13 cellular contexts compared by ENCODE assay signal in genomic region chr2:216710531-216711282, GRCh38. TPM values are rescaled to one million over a fixed set of nuclear protein-coding genes. Genes with fewer than 3 reads are reported as not detected.
DNase-seq lines count a peak whose midpoint lies in the region; ATAC-seq, FAIRE-seq and TF ChIP-seq lines count a peak whose summit lies in the region.
"Had no signal": no experiment of that assay in that cellular context is flagged by ENCODE, and none has a peak within 500 bp of the region (broad histone marks: within the 10 kb centered on the region; RNA-seq: fewer than 3 reads in every experiment).

No MANE protein-coding gene starts in this region.

- BruUV-seq in HepG2 (replicated peaks; lab: Mats Ljungman, UMichigan) = no TSS peak

- H3K9ac ChIP-seq in liver (ENCODE audit: low read depth in 1 of 2, low read length in 2 of 2) (no peak overlapping the region), HepG2 (ENCODE audit: insufficient read depth, low read depth, low read length) (no peak overlapping the region)

- no peaks in the 10 kb centered on the region for H3K79me2 ChIP-seq in HepG2 (ENCODE audit: insufficient read depth, low read length)
- no peaks in the 10 kb centered on the region for H3K79me2 ChIP-seq in osteoblast (ENCODE audit: insufficient read depth, low read length)

- H3K4me2 ChIP-seq in HepG2 (ENCODE audit: low read depth, low read length) = no peak overlapping the region
- H3K4me2 ChIP-seq in osteoblast (ENCODE audit: insufficient read depth, low read length) = no peak overlapping the region

- peak overlapping the region in 1 of 2 donors; percentile 31 for H3K27ac ChIP-seq in liver (ENCODE audit: low read depth in 1 of 2, low read length in 2 of 2)
- H3K27ac ChIP-seq in HepG2 (ENCODE audit: extremely low read length, insufficient read depth, low read length) = no peak overlapping the region
- no peak overlapping the region for H3K27ac ChIP-seq in osteoblast (ENCODE audit: low read depth, low read length)
- no peak overlapping the region for H3K27ac ChIP-seq in aorta (ENCODE audit: low read depth in 1 of 2, low read length in 2 of 2)

- TF ChIP-seq CTCF in liver (IDR thresholded peaks at IDR 0.05; ENCODE audit: low read depth, low read length, missing input control) (no peak), HepG2 (CRISPR knock-in tag; IDR thresholded peaks at IDR 0.05) (no peak), osteoblast (IDR thresholded peaks at IDR 0.05; ENCODE audit: extremely low read depth, low read depth, low read length) (no peak)

- DNase-seq in HepG2 (ENCODE audit: low spot score) (no peak), cardiac septum (ENCODE audit: low spot score) (peak; percentile 66), osteoblast (ENCODE audit: insufficient read length, low spot score, missing footprints) (peak; percentile 80), aorta (peak; percentile 79 to 82), SW 1271 (lab: John Stamatoyannopoulos, UW) (no peak), NCI-H82 treated with DMSO at 0.1 percent for 48 hours (lab: John Stamatoyannopoulos, UW; ENCODE audit: unreplicated experiment) (no peak), RPMI8226 (no peak)
- DNase-seq: activated CD4-positive, CD25-positive, alpha-beta regulatory T cell; DMS53; MV-4-11; SIG-M5 had no signal

- in situ Hi-C loops in HepG2 (cut with HindIII; ENCODE audit: extremely low pct_ligation_motif_present, low pct_unique_long_range_greater_than_20kb) = no loop called here

- POLR2A ChIA-PET in HepG2 (lab: Yijun Ruan, JAX) = no interaction called here

- no peak for TF ChIP-seq RAD21 in liver (IDR thresholded peaks at IDR 0.05)
- no peak for TF ChIP-seq RAD21 in HepG2 (CRISPR knock-in tag; IDR thresholded peaks at IDR 0.05)

- peaks cover 0 to 4% (median 1%) of the 10 kb centered on the region in 4 donors for H3K9me3 ChIP-seq in liver (ENCODE audit: control insufficient read depth in 4 of 4, low read length in 3 of 4)
- H3K9me3 ChIP-seq in HepG2 (ENCODE audit: low read length) = no peaks in the 10 kb centered on the region
- H3K9me3 ChIP-seq in osteoblast (ENCODE audit: low read depth, low read length) = no peaks in the 10 kb centered on the region
- peaks cover 1% of the 10 kb centered on the region for H3K9me3 ChIP-seq in aorta (ENCODE audit: control insufficient read depth, low read length)

- H3K36me3 ChIP-seq in liver (ENCODE audit: control insufficient read depth in 4 of 4, insufficient read depth in 3 of 4, low read depth in 1 of 4, low read length in 3 of 4) (no peaks in the 10 kb centered on the region), HepG2 (replicated peaks in 1 of 2; ENCODE audit: control insufficient read depth in 1 of 2, insufficient read depth in 2 of 2, low read length in 2 of 2) (no peaks in the 10 kb centered on the region), osteoblast (ENCODE audit: insufficient read depth, low read length) (no peaks in the 10 kb centered on the region), aorta (ENCODE audit: control insufficient read depth in 1 of 2, insufficient read depth in 2 of 2, low read length in 1 of 2) (no peaks in the 10 kb centered on the region)

- CTCF ChIA-PET in HepG2 (lab: Yijun Ruan, JAX; ENCODE audit: low intra/inter-chr PET ratio, low total read pairs) = no interaction called here

- no peaks in the 10 kb centered on the region for H3K27me3 ChIP-seq in liver (ENCODE audit: control insufficient read depth in 4 of 4, insufficient read depth in 4 of 4, low read length in 3 of 4)
- peaks cover 2 to 32% of the 10 kb centered on the region in 2 experiments; a peak in 4 of 5 replicates for H3K27me3 ChIP-seq in HepG2 (ENCODE audit: control insufficient read depth in 1 of 2, insufficient read depth in 2 of 2, low read length in 2 of 2)
- H3K27me3 ChIP-seq in osteoblast (ENCODE audit: insufficient read depth, low read length) = peaks cover 32% of the 10 kb centered on the region
- no peaks in the 10 kb centered on the region for H3K27me3 ChIP-seq in aorta (ENCODE audit: control insufficient read depth in 1 of 2, insufficient read depth in 2 of 2, low read length in 1 of 2)

- TF ChIP-seq EP300 in HepG2 (IDR thresholded peaks at IDR 0.05; ENCODE audit: low read depth in 2 of 2, low read length in 2 of 2) (no peak), HepG2 (CRISPR knock-in tag; IDR thresholded peaks at IDR 0.05; ENCODE audit: borderline replicate concordance) (no peak)

- H2AFZ ChIP-seq in HepG2 (ENCODE audit: low read length) = no peak overlapping the region
- H2AFZ ChIP-seq in osteoblast (ENCODE audit: low read length) = no peak overlapping the region

- no peak for FAIRE-seq in HepG2 (lab: Jason Lieb, UNC)

- H3K4me3 ChIP-seq in liver (ENCODE audit: low read depth in 1 of 3, low read length in 3 of 3) (no peak overlapping the region), HepG2 (replicated peaks in 1 of 3; ENCODE audit: insufficient read depth in 1 of 3, low read depth in 2 of 3, low read length in 3 of 3) (no peak overlapping the region), osteoblast (ENCODE audit: insufficient read depth, low read length) (no peak overlapping the region), aorta (ENCODE audit: low read length in 2 of 2) (no peak overlapping the region)

- H4K20me1 ChIP-seq in HepG2 (ENCODE audit: insufficient read depth, low read length) (no peaks in the 10 kb centered on the region), osteoblast (ENCODE audit: insufficient read depth, low read length) (no peaks in the 10 kb centered on the region)

- no peaks in the 10 kb centered on the region for H3K4me1 ChIP-seq in liver (ENCODE audit: control insufficient read depth in 4 of 4, insufficient read depth in 4 of 4, low read length in 3 of 4)
- H3K4me1 ChIP-seq in HepG2 (ENCODE audit: insufficient read depth, low read length) = no peaks in the 10 kb centered on the region
- peaks cover 18% of the 10 kb centered on the region for H3K4me1 ChIP-seq in osteoblast (ENCODE audit: insufficient read depth, low read length)
- peaks cover 0 to 5% of the 10 kb centered on the region in 2 donors for H3K4me1 ChIP-seq in aorta (ENCODE audit: control insufficient read depth in 1 of 2, insufficient read depth in 2 of 2, low read length in 2 of 2)

- TF ChIP-seq POLR2A in HepG2 (IDR thresholded peaks at IDR 0.05; ENCODE audit: insufficient read depth in 1 of 2, low read depth in 2 of 2, low read length in 2 of 2) = no peak

- intact Hi-C loops in HepG2 (cut with micrococcal nuclease; ENCODE audit: unreplicated experiment) = no loop called here
- intact Hi-C loops in cardiac septum (cut with DNase I) = no loop called here
- intact Hi-C loops in aorta (cut with DNase I) = loop anchor here in 1 of 2 donors (5.0 kb wide), 2 partner anchors 67 to 82 kb away; no protein-coding TSS in a partner anchor

- WGBS in liver = 85% methylated on average over 11 of the region's 11 CpGs
- 51% methylated on average over 11 of the region's 11 CpGs for WGBS in HepG2 (ENCODE audit: low lambda C conversion rate)
- WGBS in aorta, 2 donors = 19 to 20% methylated on average over 11 of the region's 11 CpGs

- no peak for ATAC-seq in HepG2
- peak; percentile 69 for ATAC-seq in aorta (ENCODE audit: low FRiP score)
- ATAC-seq: stimulated activated effector memory CD8-positive, alpha-beta T cell treated with anti-CD3 and anti-CD28 coated beads, Interleukin-12 subunit alpha, Interleukin-12 subunit beta, amount 100 ng/mL, for 72 hours had no signal

TF ChIP-seq in liver, 16 proteins besides CTCF, POLR2A, EP300 and RAD21:
- TF ChIP-seq NR2F2 (IDR thresholded peaks at IDR 0.05) (peak; percentile 35), RXRA (IDR thresholded peaks at IDR 0.05) (peak in 1 of 2 donors; percentile 10), ATF3 (IDR thresholded peaks at IDR 0.05) (no peak)

TF ChIP-seq in HepG2, 621 proteins besides CTCF, POLR2A, EP300 and RAD21:
- TF ChIP-seq CC2D1A (CRISPR knock-in tag; IDR thresholded peaks at IDR 0.05) (no peak), YEATS4 (CRISPR knock-in tag; IDR thresholded peaks at IDR 0.05; ENCODE audit: borderline replicate concordance) (no peak), NCOA1 (CRISPR knock-in tag; IDR thresholded peaks at IDR 0.05) (no peak), ZNF382 (CRISPR knock-in tag; IDR thresholded peaks at IDR 0.05; ENCODE audit: borderline replicate concordance) (no peak)

RNA-seq across cellular contexts. Expression of gene IGFBP5, which starts 15.4 kb away (rescaled TPM):
- total RNA-seq in liver (10 to 100 TPM in 1 of 2 donors, 1 to 10 TPM in 1; 2.3 to 43.4 TPM), HepG2 (2016; rRNA removed; fragmentation: Illumina TruSeq; extraction: Trizol) (not detected in 2 replicates), cardiac septum (191 TPM), osteoblast (12.3 and 29.5 TPM in 2 replicates), aorta (1,000 to 10,000 TPM in 1 of 2 donors, 100 to 1,000 TPM in 1; 808 to 1,222 TPM)
- polyA plus RNA-seq in liver (10 to 100 TPM; 13.0 to 15.7 TPM), HepG2 (2011; rRNA removed) (0.07 and 0.15 TPM in 2 replicates), aorta (100 to 1,000 TPM; 123 to 385 TPM)
- not detected in 2 replicates for total RNA-seq in HepG2 (2016; cell fraction: cytosol; rRNA removed; fragmentation: Illumina TruSeq; extraction: Trizol; ENCODE audit: low read depth)
- total RNA-seq in HepG2 (2016; cell fraction: insoluble cytoplasmic fraction; rRNA removed; fragmentation: Illumina TruSeq; extraction: Trizol) = 0.02 TPM in 1 of 2 replicates, not detected in the other
- total RNA-seq in HepG2 (2016; cell fraction: membrane; rRNA removed; fragmentation: Illumina TruSeq; extraction: Trizol) = not detected in 2 replicates
- total RNA-seq in HepG2 (2016; cell fraction: nucleus; rRNA removed; fragmentation: Illumina TruSeq; extraction: Trizol) = not detected in 2 replicates
- 0.05 TPM in 2 replicates for polyA plus RNA-seq in HepG2 (2011; cell fraction: cytosol; rRNA removed)
- polyA plus RNA-seq in HepG2 (2011; cell fraction: nucleus; rRNA removed) = 0.03 and 0.14 TPM in 2 replicates
- polyA plus RNA-seq in HepG2 (2012) = 0.11 TPM in 1 of 2 replicates, not detected in the other
- not detected in 2 replicates for polyA plus RNA-seq in HepG2 (2016; cell fraction: cytosol; fragmentation: Illumina TruSeq; extraction: Trizol; ENCODE audit: low read depth)
- not detected in 2 replicates for polyA plus RNA-seq in HepG2 (2016; cell fraction: insoluble cytoplasmic fraction; fragmentation: Illumina TruSeq; extraction: Trizol; ENCODE audit: low read depth)
- polyA plus RNA-seq in HepG2 (2016; cell fraction: membrane; fragmentation: Illumina TruSeq; extraction: Trizol; ENCODE audit: low read depth) = not detected in 2 replicates
- polyA plus RNA-seq in HepG2 (2016; cell fraction: nucleus; fragmentation: Illumina TruSeq; extraction: Trizol; ENCODE audit: insufficient read depth, low read depth) = not detected in 2 replicates
- polyA minus RNA-seq in HepG2 (2011; rRNA and poly(A)+ RNA removed; ENCODE audit: low replicate concordance) = 0.02 TPM in 1 of 2 replicates, not detected in the other
- not detected in 2 replicates for polyA minus RNA-seq in HepG2 (2011; cell fraction: cytosol; rRNA and poly(A)+ RNA removed)
- under 0.01 TPM in 1 of 2 replicates, not detected in the other for polyA minus RNA-seq in HepG2 (2011; cell fraction: nucleus; rRNA and poly(A)+ RNA removed)

Comparison
In these comparisons a context has a peak if more than half of its experiments do, and no peak if none do; other contexts are left out.
1. DNase-seq: peak in cardiac septum (single experiment), osteoblast (single experiment) and aorta (2 of 2); none in HepG2 (single experiment), SW 1271 (0 of 2), NCI-H82 treated with DMSO at 0.1 percent for 48 hours (single experiment) and RPMI8226 (single experiment).